10 cellular contexts compared by ENCODE assay signal in the genomic region with DNA sequence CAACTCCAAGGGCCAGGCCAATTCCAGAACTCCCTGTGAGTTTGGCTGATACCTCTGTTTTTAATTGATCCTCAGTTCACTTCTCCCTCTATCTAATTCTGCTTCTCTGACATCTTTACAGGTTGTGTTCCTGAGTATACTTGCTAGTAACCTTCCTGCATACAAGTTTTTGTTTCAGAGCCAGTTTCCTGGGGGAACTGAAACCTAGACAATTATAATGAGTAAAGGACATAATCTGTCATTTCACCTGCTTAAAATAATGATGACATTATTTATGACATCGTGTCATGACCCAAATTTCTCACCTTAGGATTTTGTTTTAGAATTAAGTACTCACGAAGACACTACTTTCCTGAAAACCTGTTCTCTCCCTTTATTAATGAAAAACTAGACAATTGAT. TPM values are rescaled to one million over a fixed set of nuclear protein-coding genes. Genes with fewer than 3 reads are reported as not detected.
A peak's percentile ranks its signal among the peaks of the same experiment; 100 is the strongest.
DNase-seq lines count a peak whose midpoint lies in the region; ATAC-seq and TF ChIP-seq lines count a peak whose summit lies in the region.
"Had no signal": no experiment of that assay in that cellular context is flagged by ENCODE, and none has a peak within 500 bp of the region (broad histone marks: within the 10 kb centered on the region; RNA-seq: fewer than 3 reads in every experiment).

No MANE protein-coding gene starts in this region.

- TF ChIP-seq POLR2A in esophagus muscularis mucosa (IDR thresholded peaks at IDR 0.05; ENCODE audit: low read depth) = no peak

- no peaks in the 10 kb centered on the region for H3K9me2 ChIP-seq in GM23248 (ENCODE audit: insufficient read depth)

- H3K4me1 Mint-ChIP-seq in effector memory CD8-positive, alpha-beta T cell (ENCODE audit: low read depth in 2 of 2) = no peaks in the 10 kb centered on the region

- H3K9me3 ChIP-seq in GM23248 (ENCODE audit: low read depth) (no peaks in the 10 kb centered on the region), esophagus muscularis mucosa (no peaks in the 10 kb centered on the region)

- TF ChIP-seq CTCF in esophagus muscularis mucosa (IDR thresholded peaks at IDR 0.05) = no peak

- no peaks in the 10 kb centered on the region for H3K79me2 ChIP-seq in GM23248 (ENCODE audit: insufficient read depth)

- TF ChIP-seq EP300 in esophagus muscularis mucosa (IDR thresholded peaks at IDR 0.05) = no peak

- H3K27me3 ChIP-seq in GM23248 (replicated peaks; ENCODE audit: insufficient read depth) (no peaks in the 10 kb centered on the region), esophagus muscularis mucosa (no peaks in the 10 kb centered on the region)

- no peaks in the 10 kb centered on the region for H4K20me1 ChIP-seq in GM23248 (ENCODE audit: insufficient read depth)

- H3K4me2 ChIP-seq in GM23248 (ENCODE audit: unreplicated experiment) = no peak overlapping the region

- intact Hi-C loops in esophagus muscularis mucosa (cut with DNase I) = no loop called here

- H3K27ac ChIP-seq in GM23248 (no peak overlapping the region), esophagus muscularis mucosa (replicated peaks in 1 of 4) (no peak overlapping the region)

- no peak overlapping the region for H3K27ac Mint-ChIP-seq in effector memory CD8-positive, alpha-beta T cell

- 42 to 50% methylated on average over 2 of the region's 2 CpGs for WGBS in GM23248 (ENCODE audit: low coverage in 1 of 2, low lambda C conversion rate in 2 of 2, missing lambda C conversion rate in 2 of 2), 2 experiments
- 73% methylated on average over 2 of the region's 2 CpGs for WGBS in esophagus muscularis mucosa

- ATAC-seq in GM18519 (IDR thresholded peaks at IDR 0.05; ENCODE audit: low FRiP score, unreplicated experiment) (peak; percentile 75), GM21526 (IDR thresholded peaks at IDR 0.05; ENCODE audit: low FRiP score, unreplicated experiment) (peak; percentile 56), HG03175 (IDR thresholded peaks at IDR 0.05; ENCODE audit: unreplicated experiment) (peak; percentile 77)
- peak; percentile 27 for ATAC-seq in effector memory CD8-positive, alpha-beta T cell (replicated peaks)

- no peaks in the 10 kb centered on the region for H3K36me3 Mint-ChIP-seq in effector memory CD8-positive, alpha-beta T cell (ENCODE audit: insufficient read depth)

- no peak overlapping the region for H3K4me3 ChIP-seq in GM23248
- no peak overlapping the region for H3K4me3 ChIP-seq in esophagus muscularis mucosa

- in situ Hi-C loops in GM23248 (cut with MboI) = no loop called here

- H3K9me3 Mint-ChIP-seq in effector memory CD8-positive, alpha-beta T cell = no peaks in the 10 kb centered on the region

- no peak overlapping the region for H3K4me3 Mint-ChIP-seq in effector memory CD8-positive, alpha-beta T cell

- H2AFZ ChIP-seq in GM23248 = no peak overlapping the region

- no peaks in the 10 kb centered on the region for H3K36me3 ChIP-seq in GM23248 (ENCODE audit: low read depth)
- no peaks in the 10 kb centered on the region for H3K36me3 ChIP-seq in esophagus muscularis mucosa

- no peak overlapping the region for H3K9ac ChIP-seq in GM23248

- no peaks in the 10 kb centered on the region for H3F3A ChIP-seq in GM23248 (ENCODE audit: insufficient read depth)

- H3K4me1 ChIP-seq in GM23248 (ENCODE audit: insufficient read depth) = no peaks in the 10 kb centered on the region
- no peaks in the 10 kb centered on the region for H3K4me1 ChIP-seq in esophagus muscularis mucosa

- peaks cover 0 to 7% of the 10 kb centered on the region in 2 donors for H3K27me3 Mint-ChIP-seq in effector memory CD8-positive, alpha-beta T cell

- no peak for DNase-seq in effector memory CD8-positive, alpha-beta T cell
- DNase-seq in GM23248 (no peak), esophagus muscularis mucosa (ENCODE audit: extremely low spot score) (no peak), NCI-H2227 treated with DMSO at 0.1 percent for 48 hours (lab: John Stamatoyannopoulos, UW) (no peak)
- DNase-seq in effector CD8-positive, alpha-beta T cell (lab: John Stamatoyannopoulos, UW) = no peak
- DNase-seq: mammary epithelial cell, NCI-H524 treated with DMSO at 0.1 percent for 48 hours had no signal

RNA-seq across cellular contexts. Expression of a gene that starts 12.5 kb away (rescaled TPM):
- 61.8 and 63.0 TPM in 2 replicates for total RNA-seq in GM23248 (2014; rRNA removed; shearing (Covaris generic))
- polyA plus RNA-seq in GM23248 (2016; fragmentation: Nextera tagmentation; extraction: Ambion mirVana) = 27.4 and 28.9 TPM in 2 replicates
- total RNA-seq in esophagus muscularis mucosa = 100 to 1,000 TPM in 2 of 4 donors, 10 to 100 TPM in 2; 96.1 to 117 (median 108) TPM

Comparison
In these comparisons a context has a peak if more than half of its experiments do, and no peak if none do; other contexts are left out.
1. ATAC-seq: peak in every context shown above with its lines; median percentile 77 in HG03175; 75 in GM18519; 56 in GM21526; 27 in effector memory CD8-positive, alpha-beta T cell.